15 cellular contexts compared by ENCODE assay signal in the genomic region with DNA sequence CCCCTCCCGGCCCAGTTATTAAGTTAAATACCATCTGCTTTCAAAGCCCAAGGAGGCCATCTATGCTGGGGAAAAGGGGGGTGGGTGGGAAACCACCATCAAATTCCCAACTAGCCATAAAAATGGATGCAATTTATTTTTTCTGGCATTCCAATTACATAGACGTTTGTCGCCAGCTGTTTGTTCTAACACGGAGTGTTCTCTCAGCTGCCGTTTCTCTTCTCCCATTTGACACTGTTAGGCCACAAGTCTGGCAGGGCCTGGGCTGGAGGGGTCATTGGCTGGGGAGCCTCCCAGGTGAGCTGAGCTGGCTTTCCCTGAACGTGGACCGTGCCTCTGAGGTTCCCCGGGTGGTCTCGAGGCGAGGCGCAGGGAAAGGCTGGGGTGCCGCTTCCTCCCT. TPM values are rescaled to one million over a fixed set of nuclear protein-coding genes. Genes with fewer than 3 reads are reported as not detected.
A peak's percentile ranks its signal among the peaks of the same experiment; 100 is the strongest.
DNase-seq lines count a peak whose midpoint lies in the region; ATAC-seq and TF ChIP-seq lines count a peak whose summit lies in the region.
"Had no signal": no experiment of that assay in that cellular context is flagged by ENCODE, and none has a peak within 500 bp of the region (broad histone marks: within the 10 kb centered on the region; RNA-seq: fewer than 3 reads in every experiment).

No MANE protein-coding gene starts in this region.

- H3K4me3 ChIP-seq in heart left ventricle (no peak overlapping the region), fibroblast of villous mesenchyme (ENCODE audit: low read depth, low read length) (no peak overlapping the region), psoas muscle (no peak overlapping the region), aorta (ENCODE audit: low read length in 2 of 2) (no peak overlapping the region)
- H3K4me3 ChIP-seq: neural progenitor cell had no signal

- intact Hi-C loops in heart left ventricle (cut with DNase I) = loop anchor here in 2 of 10 donors (2.0 to 5.0 kb wide), 2 partner anchors 20 to 33 kb away; no protein-coding TSS in a partner anchor
- intact Hi-C loops in left cardiac atrium (cut with DNase I) = no loop called here
- intact Hi-C loops in psoas muscle (cut with DNase I) = loop anchor here (2.0 to 5.0 kb wide), 2 partner anchors 16 to 38 kb away; no protein-coding TSS in a partner anchor
- intact Hi-C loops in aorta (cut with DNase I) = no loop called here

- whole genome bisulfite sequencing in heart left ventricle, 4 donors = 61 to 77% (median 67%) methylated on average over 12 of the region's 12 CpGs
- 69 to 74% (median 69%) methylated on average over 12 of the region's 12 CpGs for WGBS in psoas muscle, 3 donors
- 52 to 54% methylated on average over 12 of the region's 12 CpGs for WGBS in aorta, 2 donors

- H3K27ac ChIP-seq in heart left ventricle (peak overlapping the region in 11 of 12 donors; percentile 10 to 95 (median 92)), psoas muscle (no peak overlapping the region), aorta (ENCODE audit: low read depth in 1 of 2, low read length in 2 of 2) (peak overlapping the region; percentile 58 to 86)
- H3K27ac ChIP-seq: neural progenitor cell had no signal

- ATAC-seq in heart left ventricle (no peak), left cardiac atrium (no peak), psoas muscle (no peak), aorta (ENCODE audit: low FRiP score) (no peak), HG02763 (IDR thresholded peaks at IDR 0.05; ENCODE audit: unreplicated experiment) (no peak)
- ATAC-seq: activated T-helper 17 cell treated with anti-CD3 and anti-CD28 coated beads, Interleukin-2, amount 50 U/mL, for 72 hours had no signal

- no peak for TF ChIP-seq POLR2A in heart left ventricle (IDR thresholded peaks at IDR 0.05)

- H3K27me3 ChIP-seq in heart left ventricle = peaks cover 0 to 6% (median 0%) of the 10 kb centered on the region in 9 donors
- no peaks in the 10 kb centered on the region for H3K27me3 ChIP-seq in psoas muscle (ENCODE audit: insufficient read depth in 3 of 3, low read length in 2 of 3)
- H3K27me3 ChIP-seq in aorta (ENCODE audit: control insufficient read depth in 1 of 2, insufficient read depth in 2 of 2, low read length in 1 of 2) = no peaks in the 10 kb centered on the region

- DNase-seq in heart left ventricle = peak in 2 of 5 donors; percentile 41 to 42
- no peak for DNase-seq in left cardiac atrium
- DNase-seq in fibroblast of villous mesenchyme (ENCODE audit: low read depth) = peak; percentile 36
- peak; percentile 10 to 55 for DNase-seq in psoas muscle
- no peak for DNase-seq in aorta
- no peak for DNase-seq in NCI-H1105 treated with DMSO at 0.1 percent for 48 hours (lab: John Stamatoyannopoulos, UW)
- DNase-seq in NOMO-1 treated with DMSO at 0.1 percent for 48 hours (lab: John Stamatoyannopoulos, UW; ENCODE audit: unreplicated experiment) = no peak
- DNase-seq: CD4-positive, CD25-positive, alpha-beta regulatory T cell; MM.1S; NCI-H526 treated with DMSO at 0.1 percent for 48 hours; stimulated activated CD4-positive, alpha-beta T cell treated with anti-CD3 and anti-CD28 coated beads, Interleukin-2, amount 100 ng/mL, for 48 hours had no signal

- TF ChIP-seq CTCF in heart left ventricle (IDR thresholded peaks at IDR 0.05) (no peak), fibroblast of villous mesenchyme (IDR thresholded peaks at IDR 0.05; ENCODE audit: insufficient read depth, low read depth, low read length) (no peak), psoas muscle (IDR thresholded peaks at IDR 0.05) (no peak)

- H3K4me1 ChIP-seq in heart left ventricle (peaks cover 52 to 96% (median 87%) of the 10 kb centered on the region in 12 donors), psoas muscle (peaks cover 76% of the 10 kb centered on the region), aorta (ENCODE audit: control insufficient read depth in 1 of 2, insufficient read depth in 2 of 2, low read length in 2 of 2) (peaks cover 9 to 13% of the 10 kb centered on the region in 2 donors)

- peaks cover 0 to 39% (median 0%) of the 10 kb centered on the region in 9 donors for H3K36me3 ChIP-seq in heart left ventricle
- peaks cover 0 to 11% of the 10 kb centered on the region in 2 donors for H3K36me3 ChIP-seq in psoas muscle (ENCODE audit: insufficient read depth in 1 of 2, low read depth in 1 of 2)
- peaks cover 0 to 4% of the 10 kb centered on the region in 2 donors for H3K36me3 ChIP-seq in aorta (ENCODE audit: control insufficient read depth in 1 of 2, insufficient read depth in 2 of 2, low read length in 1 of 2)
- H3K36me3 ChIP-seq: neural progenitor cell had no signal

- no peaks in the 10 kb centered on the region for H3K9me3 ChIP-seq in heart left ventricle
- H3K9me3 ChIP-seq in psoas muscle = no peaks in the 10 kb centered on the region
- no peaks in the 10 kb centered on the region for H3K9me3 ChIP-seq in aorta (ENCODE audit: control insufficient read depth, low read length)

RNA-seq across cellular contexts. Expression of gene ATOH8, which starts 16.6 kb away (rescaled TPM):
- total RNA-seq in heart left ventricle (100 to 1,000 TPM in 1 of 9 donors, 10 to 100 TPM in 8; 11.8 to 103 (median 18.5) TPM), left cardiac atrium (10 to 100 TPM; 23.4 to 29.1 TPM), fibroblast of villous mesenchyme (6.8 and 9.1 TPM in 2 replicates), psoas muscle (10 to 100 TPM; 22.0 to 82.1 (median 57.3) TPM), aorta (10 to 100 TPM; 56.7 to 68.5 TPM)
- polyA plus RNA-seq in heart left ventricle (10 to 100 TPM; 22.9 to 37.9 TPM), psoas muscle (10 to 100 TPM; 48.7 to 77.2 (median 59.4) TPM), aorta (10 to 100 TPM; 51.5 to 78.8 TPM)
- total RNA-seq: activated CD8-positive, alpha-beta memory T cell treated with anti-CD3 and anti-CD28 coated beads for 36 hours; activated T-helper 17 cell treated with anti-CD3 and anti-CD28 coated beads, Interleukin-2, amount 50 U/mL, for 72 hours; CD4-positive, CD25-positive, alpha-beta regulatory T cell had no signal
- polyA plus RNA-seq: CD4-positive, CD25-positive, alpha-beta regulatory T cell had no signal

Comparison
In these comparisons a context has a peak if more than half of its experiments do, and no peak if none do; other contexts are left out.
1. DNase-seq: peak in fibroblast of villous mesenchyme (single experiment) and psoas muscle (2 of 2); none in left cardiac atrium (single experiment), aorta (0 of 2), NCI-H1105 treated with DMSO at 0.1 percent for 48 hours (single experiment) and NOMO-1 treated with DMSO at 0.1 percent for 48 hours (single experiment).
2. intact Hi-C loops: an anchor here in psoas muscle (2.0 to 5.0 kb wide); none called in left cardiac atrium and aorta.